7 cellular contexts compared by ENCODE assay signal in genomic region chr3:114411811-114412803, GRCh38.
DNase-seq lines count a peak whose midpoint lies in the region; ATAC-seq lines count a peak whose summit lies in the region.

No MANE protein-coding gene starts in this region.

- DNase-seq in amniotic stem cell (lab: John Stamatoyannopoulos, UW), result peak; percentile 19
- no peak for DNase-seq in memory B cell (ENCODE audit: low spot score in 2 of 2)
- DNase-seq in SW 1271 (lab: John Stamatoyannopoulos, UW), result no peak
- no peak for DNase-seq in epidermal melanocyte (ENCODE audit: insufficient read length, low spot score)

- H3K4me3 Mint-ChIP-seq in memory B cell, result no peak overlapping the region

- peak; percentile 77 for ATAC-seq in GM19023 (IDR thresholded peaks at IDR 0.05; ENCODE audit: unreplicated experiment)
- ATAC-seq in HG03108 (IDR thresholded peaks at IDR 0.05; ENCODE audit: unreplicated experiment), result peak; percentile 43
- ATAC-seq in memory B cell (ENCODE audit: low read depth), result no peak
- ATAC-seq in GM19324 (IDR thresholded peaks at IDR 0.05; ENCODE audit: low FRiP score, unreplicated experiment), result no peak

- H3K4me1 Mint-ChIP-seq in memory B cell, result peaks cover 45% of the 10 kb centered on the region

- peak overlapping the region; percentile 64 for H3K27ac Mint-ChIP-seq in memory B cell

- H3K27me3 Mint-ChIP-seq in memory B cell, result no peaks in the 10 kb centered on the region

- no peaks in the 10 kb centered on the region for H3K9me3 Mint-ChIP-seq in memory B cell

- peaks cover 14% of the 10 kb centered on the region for H3K36me3 Mint-ChIP-seq in memory B cell

Comparison
In these comparisons a context has a peak if more than half of its experiments do, and no peak if none do; other contexts are left out.
1. ATAC-seq: peak in GM19023 (single experiment) and HG03108 (single experiment); none in memory B cell (single experiment) and GM19324 (single experiment).